Comparison of ENCODE assay signal across 33 cellular contexts in genomic region chr5:62536783-62537182, GRCh38.
"Had no signal": no experiment of that assay in that cellular context is flagged by ENCODE, and none has a peak within 500 bp of the region (broad histone marks: within the 10 kb centered on the region; RNA-seq: fewer than 3 reads in every experiment).

No MANE protein-coding gene starts in this region.

- H3K4me3 ChIP-seq: adrenal gland, body of pancreas, breast epithelium had no signal

- H3K36me3 ChIP-seq: adrenal gland, brain microvascular endothelial cell, breast epithelium had no signal

- H3K9me3 ChIP-seq: adrenal gland, body of pancreas, breast epithelium had no signal

- H3K4me1 ChIP-seq: adrenal gland, body of pancreas, breast epithelium had no signal

- H3K27ac ChIP-seq: adrenal gland, body of pancreas, brain microvascular endothelial cell, breast epithelium, VCaP had no signal

- DNase-seq: activated B cell treated with CpG ODN at 0.5 μM for 24 hours; activated CD4-positive, alpha-beta memory T cell treated with anti-CD3 and anti-CD28 coated beads for 36 hours; activated CD4-positive, alpha-beta T cell treated with anti-CD3 and anti-CD28 coated beads for 4 hours; activated CD4-positive, alpha-beta T cell treated with anti-CD3 and anti-CD28 coated beads, Interleukin-2, amount 10 ng/mL, durations not matched to agents 24 days and 14 days; activated CD4-positive, alpha-beta T cell treated with anti-CD3 and anti-CD28 coated beads, Interleukin-2, amount 50 U/mL, for 1 hour; activated CD4-positive, alpha-beta T cell treated with anti-CD3 and anti-CD28 coated beads, Interleukin-2, amount 50 U/mL, for 4 hours; activated CD4-positive, CD25-positive, alpha-beta regulatory T cell treated with anti-CD3 and anti-CD28 coated beads, Interleukin-2, amount 50 U/mL, for 72 hours; activated CD8-positive, alpha-beta memory T cell treated with anti-CD3 and anti-CD28 coated beads, Interleukin-2, amount 50 U/mL, for 4 hours; activated CD8-positive, alpha-beta T cell treated with anti-CD3 and anti-CD28 coated beads for 36 hours; activated effector memory CD4-positive, alpha-beta T cell treated with anti-CD3 and anti-CD28 coated beads, Interleukin-2, amount 50 U/mL, for 16 hours; activated gamma-delta T cell treated with Interleukin-2 at 50 U/mL for 16 hours; activated naive CD4-positive, alpha-beta T cell; activated naive CD4-positive, alpha-beta T cell treated with anti-CD3 and anti-CD28 coated beads for 36 hours; activated naive CD4-positive, alpha-beta T cell treated with anti-CD3 and anti-CD28 coated beads, Interleukin-2, amount 50 U/mL, for 16 hours; activated naive CD8-positive, alpha-beta T cell treated with anti-CD3 and anti-CD28 coated beads for 36 hours; activated T-cell treated with anti-CD3 and anti-CD28 coated beads for 4 hours; activated T-cell treated with anti-CD3 and anti-CD28 coated beads, Interleukin-2, amount 50 U/mL, for 1 hour; activated T-cell treated with anti-CD3 and anti-CD28 coated beads, Interleukin-2, amount 50 U/mL, for 4 hours; activated T-cell treated with anti-CD3 and anti-CD28 coated beads, Interleukin-2, amount 50 U/mL, for 72 hours; adrenal gland; amniotic stem cell; aorta; body of pancreas; brain microvascular endothelial cell; central memory CD4-positive, alpha-beta T cell; T-helper 2 cell; T-helper 9 cell had no signal

- ATAC-seq: activated CD8-positive, alpha-beta T cell treated with anti-CD3 and anti-CD28 coated beads for 36 hours; activated naive CD4-positive, alpha-beta T cell treated with anti-CD3 and anti-CD28 coated beads, Interleukin-2, amount 50 U/mL, for 72 hours; activated T-cell treated with anti-CD3 and anti-CD28 coated beads, Interleukin-2, amount 50 U/mL, for 4 hours; activated T-cell treated with anti-CD3 and anti-CD28 coated beads, Interleukin-2, amount 50 U/mL, for 72 hours; activated T-helper 17 cell treated with anti-CD3 and anti-CD28 coated beads, Interleukin-2, amount 50 U/mL, for 72 hours; body of pancreas had no signal

- H3K27me3 ChIP-seq: adrenal gland, body of pancreas, brain microvascular endothelial cell, breast epithelium had no signal

- FAIRE-seq: astrocyte, TTC549 had no signal
